11 cellular contexts compared by ENCODE assay signal in genomic region chr12:56720696-56721615, GRCh38. TPM values are rescaled to one million over a fixed set of nuclear protein-coding genes. Genes with fewer than 3 reads are reported as not detected.
DNase-seq lines count a peak whose midpoint lies in the region; ATAC-seq and TF ChIP-seq lines count a peak whose summit lies in the region.
"Had no signal": no experiment of that assay in that cellular context is flagged by ENCODE, and none has a peak within 500 bp of the region (broad histone marks: within the 10 kb centered on the region; RNA-seq: fewer than 3 reads in every experiment).

No MANE protein-coding gene starts in this region.

- TF ChIP-seq CTCF in fibroblast of villous mesenchyme (IDR thresholded peaks at IDR 0.05; ENCODE audit: insufficient read depth, low read depth, low read length), result no peak

- no peak for ATAC-seq in stimulated activated naive CD8-positive, alpha-beta T cell treated with anti-CD3 and anti-CD28 coated beads, Interleukin-15, amount 100 ng/mL, for 72 hours
- ATAC-seq in HG03460 (IDR thresholded peaks at IDR 0.05; ENCODE audit: unreplicated experiment), result no peak

- DNase-seq in activated CD8-positive, alpha-beta memory T cell treated with anti-CD3 and anti-CD28 coated beads, Interleukin-2, amount 50 U/mL, for 48 hours, result peak; percentile 52
- DNase-seq in activated CD8-positive, alpha-beta memory T cell treated with anti-CD3 and anti-CD28 coated beads, Interleukin-2, amount 50 U/mL, for 4 hours, result no peak
- peak; percentile 26 for DNase-seq in SKM-1 treated with dmso at 0.1 percent for 144 hours (lab: John Stamatoyannopoulos, UW; ENCODE audit: unreplicated experiment)
- DNase-seq in fibroblast of villous mesenchyme (ENCODE audit: low read depth), result no peak
- DNase-seq in stimulated activated naive CD8-positive, alpha-beta T cell treated with anti-CD3 and anti-CD28 coated beads, Interleukin-15, amount 100 ng/mL, for 72 hours, result no peak
- DNase-seq in stimulated activated naive CD4-positive, alpha-beta T cell (lab: John Stamatoyannopoulos, UW), result no peak
- no peak for DNase-seq in stimulated activated CD4-positive, alpha-beta T cell treated with anti-CD3 and anti-CD28 coated beads, Interleukin-2, amount 100 ng/mL, for 48 hours
- DNase-seq: NCI-H345 had no signal

- H3K4me3 Mint-ChIP-seq in stimulated activated naive CD8-positive, alpha-beta T cell treated with anti-CD3 and anti-CD28 coated beads, Interleukin-15, amount 100 ng/mL, for 72 hours, result peak overlapping the region; percentile 93 to 98

- peak overlapping the region; percentile 18 for H3K4me3 ChIP-seq in fibroblast of villous mesenchyme (ENCODE audit: low read depth, low read length)
- H3K4me3 ChIP-seq: ovary, tibial artery had no signal

- no peaks in the 10 kb centered on the region for H3K27me3 Mint-ChIP-seq in stimulated activated naive CD8-positive, alpha-beta T cell treated with anti-CD3 and anti-CD28 coated beads, Interleukin-15, amount 100 ng/mL, for 72 hours

- H3K4me1 Mint-ChIP-seq in stimulated activated naive CD8-positive, alpha-beta T cell treated with anti-CD3 and anti-CD28 coated beads, Interleukin-15, amount 100 ng/mL, for 72 hours, result peaks cover 67% of the 10 kb centered on the region

- no peaks in the 10 kb centered on the region for H3K9me3 Mint-ChIP-seq in stimulated activated naive CD8-positive, alpha-beta T cell treated with anti-CD3 and anti-CD28 coated beads, Interleukin-15, amount 100 ng/mL, for 72 hours

- peak overlapping the region; percentile 75 to 95 for H3K27ac Mint-ChIP-seq in stimulated activated naive CD8-positive, alpha-beta T cell treated with anti-CD3 and anti-CD28 coated beads, Interleukin-15, amount 100 ng/mL, for 72 hours

RNA-seq across cellular contexts. Expression of gene NACA, which starts 4.1 kb away (rescaled TPM):
- total RNA-seq in fibroblast of villous mesenchyme, result 656 and 670 TPM in 2 replicates

RNA-seq across cellular contexts. Expression of gene PRIM1, which starts 31.2 kb away (rescaled TPM):
- total RNA-seq in fibroblast of villous mesenchyme, result 6.4 and 10.8 TPM in 2 replicates

RNA-seq across cellular contexts. Expression of gene PTGES3, which starts 32.9 kb away (rescaled TPM):
- total RNA-seq in fibroblast of villous mesenchyme, result 62.5 and 96.7 TPM in 2 replicates

RNA-seq across cellular contexts. Expression of gene HSD17B6, which starts 42.2 kb away (rescaled TPM):
- 3.5 and 4.2 TPM in 2 replicates for total RNA-seq in fibroblast of villous mesenchyme

Comparison
In these comparisons a context has a peak if more than half of its experiments do, and no peak if none do; other contexts are left out.
1. DNase-seq: peak in activated CD8-positive, alpha-beta memory T cell treated with anti-CD3 and anti-CD28 coated beads, Interleukin-2, amount 50 U/mL, for 48 hours (single experiment) and SKM-1 treated with dmso at 0.1 percent for 144 hours (single experiment); none in activated CD8-positive, alpha-beta memory T cell treated with anti-CD3 and anti-CD28 coated beads, Interleukin-2, amount 50 U/mL, for 4 hours (single experiment), fibroblast of villous mesenchyme (single experiment), stimulated activated naive CD8-positive, alpha-beta T cell treated with anti-CD3 and anti-CD28 coated beads, Interleukin-15, amount 100 ng/mL, for 72 hours (0 of 2), stimulated activated naive CD4-positive, alpha-beta T cell (0 of 6) and stimulated activated CD4-positive, alpha-beta T cell treated with anti-CD3 and anti-CD28 coated beads, Interleukin-2, amount 100 ng/mL, for 48 hours (0 of 2).